25 cellular contexts compared by ENCODE assay signal in the genomic region with DNA sequence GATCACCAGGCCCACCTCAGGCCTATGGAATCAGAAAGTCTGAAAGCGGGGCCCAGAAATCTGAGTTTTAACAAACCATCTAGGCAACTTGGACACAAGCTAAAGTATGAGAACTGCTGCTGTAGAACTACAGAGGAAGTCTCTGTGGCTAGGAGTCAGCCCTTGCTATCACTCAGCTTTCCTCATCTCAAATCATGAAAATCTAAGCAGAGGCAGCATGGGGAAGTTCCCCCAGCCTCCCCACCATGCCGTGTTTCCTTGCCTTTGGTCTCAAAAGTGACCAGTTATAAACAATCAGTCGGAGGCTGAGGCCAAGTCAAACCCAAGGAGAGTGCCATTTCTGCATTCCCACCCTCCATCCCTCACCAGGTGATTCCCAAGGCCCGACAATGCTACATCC.
A peak's percentile ranks its signal among the peaks of the same experiment; 100 is the strongest.
DNase-seq lines count a peak whose midpoint lies in the region; ATAC-seq lines count a peak whose summit lies in the region.
"Had no signal": no experiment of that assay in that cellular context is flagged by ENCODE, and none has a peak within 500 bp of the region (broad histone marks: within the 10 kb centered on the region; RNA-seq: fewer than 3 reads in every experiment).

No MANE protein-coding gene starts in this region.

- peak; percentile 19 for DNase-seq in activated naive CD4-positive, alpha-beta T cell treated with anti-CD3 and anti-CD28 coated beads for 36 hours
- DNase-seq in activated naive CD4-positive, alpha-beta T cell (lab: John Stamatoyannopoulos, UW): no peak
- DNase-seq in NOMO-1 treated with DMSO at 0.1 percent for 48 hours (lab: John Stamatoyannopoulos, UW; ENCODE audit: unreplicated experiment): peak; percentile 66
- no peak for DNase-seq in activated gamma-delta T cell treated with Interleukin-2 at 50 U/mL for 16 hours
- DNase-seq in NCI-H2107 treated with DMSO at 0.1 percent for 48 hours (lab: John Stamatoyannopoulos, UW; ENCODE audit: unreplicated experiment): no peak
- DNase-seq in activated T-helper 1 cell treated with anti-CD3 and anti-CD28 coated beads, Interleukin-12 subunit alpha, Interleukin-12 subunit beta, Interleukin-2, Interleukin-4 antibody, amounts not matched to agents 30 ng/mL and 10 ng/mL and 1 ng/mL, durations not matched to agents 14 hours and 24 hours and 36 hours (ENCODE audit: low spot score): no peak
- DNase-seq: activated CD4-positive, alpha-beta T cell treated with anti-CD3 and anti-CD28 coated beads for 48 hours; activated CD8-positive, alpha-beta memory T cell treated with anti-CD3 and anti-CD28 coated beads, Interleukin-2, amount 50 U/mL, for 48 hours; activated naive CD4-positive, alpha-beta T cell treated with Interleukin-2 at 50 U/mL for 16 hours; anterior cingulate cortex; C1 segment of cervical spinal cord; caudate nucleus; dorsolateral prefrontal cortex; foreskin fibroblast; HFFc6; hippocampal formation; lower lobe of right lung; NCI-H524 treated with DMSO at 0.1 percent for 48 hours; occipital lobe; spleen; stimulated activated CD4-positive, alpha-beta T cell treated with anti-CD3 and anti-CD28 coated beads, Interleukin-4, amount 100 ng/mL, for 4 hours; substantia nigra; SW 1271 had no signal

- peak; percentile 71 for ATAC-seq in HG03039 (IDR thresholded peaks at IDR 0.05; ENCODE audit: unreplicated experiment)
- no peak for ATAC-seq in GM21528 (IDR thresholded peaks at IDR 0.05; ENCODE audit: low FRiP score, unreplicated experiment)

- H3K27me3 Mint-ChIP-seq in activated naive CD4-positive, alpha-beta T cell treated with anti-CD3 and anti-CD28 coated beads for 36 hours (ENCODE audit: low read depth): no peaks in the 10 kb centered on the region
- H3K27me3 Mint-ChIP-seq in activated T-helper 1 cell treated with anti-CD3 and anti-CD28 coated beads, Interleukin-12 subunit alpha, Interleukin-12 subunit beta, Interleukin-2, Interleukin-4 antibody, amounts not matched to agents 30 ng/mL and 10 ng/mL and 1 ng/mL, durations not matched to agents 14 hours and 24 hours and 36 hours (ENCODE audit: insufficient read depth): no peaks in the 10 kb centered on the region

- CTCF ChIA-PET in activated naive CD4-positive, alpha-beta T cell treated with anti-CD3 and anti-CD28 coated beads for 36 hours (lab: Charles Lee): no interaction called here

- no peaks in the 10 kb centered on the region for H3K36me3 Mint-ChIP-seq in activated naive CD4-positive, alpha-beta T cell treated with anti-CD3 and anti-CD28 coated beads for 36 hours (ENCODE audit: low read depth)
- H3K36me3 Mint-ChIP-seq in activated T-helper 1 cell treated with anti-CD3 and anti-CD28 coated beads, Interleukin-12 subunit alpha, Interleukin-12 subunit beta, Interleukin-2, Interleukin-4 antibody, amounts not matched to agents 30 ng/mL and 10 ng/mL and 1 ng/mL, durations not matched to agents 14 hours and 24 hours and 36 hours (ENCODE audit: low read depth): no peaks in the 10 kb centered on the region

- H3K27ac Mint-ChIP-seq in activated naive CD4-positive, alpha-beta T cell treated with anti-CD3 and anti-CD28 coated beads for 36 hours: no peak overlapping the region
- H3K27ac Mint-ChIP-seq in activated T-helper 1 cell treated with anti-CD3 and anti-CD28 coated beads, Interleukin-12 subunit alpha, Interleukin-12 subunit beta, Interleukin-2, Interleukin-4 antibody, amounts not matched to agents 30 ng/mL and 10 ng/mL and 1 ng/mL, durations not matched to agents 14 hours and 24 hours and 36 hours: no peak overlapping the region
- H3K27ac Mint-ChIP-seq: HFFc6 had no signal

- H3K9me3 Mint-ChIP-seq in activated naive CD4-positive, alpha-beta T cell treated with anti-CD3 and anti-CD28 coated beads for 36 hours: no peaks in the 10 kb centered on the region
- no peaks in the 10 kb centered on the region for H3K9me3 Mint-ChIP-seq in activated T-helper 1 cell treated with anti-CD3 and anti-CD28 coated beads, Interleukin-12 subunit alpha, Interleukin-12 subunit beta, Interleukin-2, Interleukin-4 antibody, amounts not matched to agents 30 ng/mL and 10 ng/mL and 1 ng/mL, durations not matched to agents 14 hours and 24 hours and 36 hours
- H3K9me3 Mint-ChIP-seq: HFFc6 had no signal

- no peak overlapping the region for H3K4me3 Mint-ChIP-seq in activated naive CD4-positive, alpha-beta T cell treated with anti-CD3 and anti-CD28 coated beads for 36 hours
- no peak overlapping the region for H3K4me3 Mint-ChIP-seq in activated T-helper 1 cell treated with anti-CD3 and anti-CD28 coated beads, Interleukin-12 subunit alpha, Interleukin-12 subunit beta, Interleukin-2, Interleukin-4 antibody, amounts not matched to agents 30 ng/mL and 10 ng/mL and 1 ng/mL, durations not matched to agents 14 hours and 24 hours and 36 hours
- H3K4me3 Mint-ChIP-seq: HFFc6 had no signal

- intact Hi-C loops in activated naive CD4-positive, alpha-beta T cell treated with anti-CD3 and anti-CD28 coated beads for 36 hours (cut with micrococcal nuclease): no loop called here
- intact Hi-C loops in activated T-helper 1 cell treated with anti-CD3 and anti-CD28 coated beads, Interleukin-12 subunit alpha, Interleukin-12 subunit beta, Interleukin-2, Interleukin-4 antibody, amounts not matched to agents 30 ng/mL and 10 ng/mL and 1 ng/mL, durations not matched to agents 14 hours and 24 hours and 36 hours (cut with micrococcal nuclease): no loop called here

- no peaks in the 10 kb centered on the region for H3K4me1 Mint-ChIP-seq in activated naive CD4-positive, alpha-beta T cell treated with anti-CD3 and anti-CD28 coated beads for 36 hours (ENCODE audit: low read depth)
- H3K4me1 Mint-ChIP-seq in activated T-helper 1 cell treated with anti-CD3 and anti-CD28 coated beads, Interleukin-12 subunit alpha, Interleukin-12 subunit beta, Interleukin-2, Interleukin-4 antibody, amounts not matched to agents 30 ng/mL and 10 ng/mL and 1 ng/mL, durations not matched to agents 14 hours and 24 hours and 36 hours (ENCODE audit: low read depth): no peaks in the 10 kb centered on the region

Comparison
In these comparisons a context has a peak if more than half of its experiments do, and no peak if none do; other contexts are left out.
1. DNase-seq: peak in activated naive CD4-positive, alpha-beta T cell treated with anti-CD3 and anti-CD28 coated beads for 36 hours (single experiment) and NOMO-1 treated with DMSO at 0.1 percent for 48 hours (single experiment); none in activated naive CD4-positive, alpha-beta T cell (0 of 4), activated gamma-delta T cell treated with Interleukin-2 at 50 U/mL for 16 hours (single experiment), NCI-H2107 treated with DMSO at 0.1 percent for 48 hours (single experiment) and activated T-helper 1 cell treated with anti-CD3 and anti-CD28 coated beads, Interleukin-12 subunit alpha, Interleukin-12 subunit beta, Interleukin-2, Interleukin-4 antibody, amounts not matched to agents 30 ng/mL and 10 ng/mL and 1 ng/mL, durations not matched to agents 14 hours and 24 hours and 36 hours (single experiment).